ENCODE assay signal across 9 cellular contexts in genomic region chr2:37459095-37459981, GRCh38.
DNase-seq lines count a peak whose midpoint lies in the region; ATAC-seq and TF ChIP-seq lines count a peak whose summit lies in the region.
"Had no signal": no experiment of that assay in that cellular context is flagged by ENCODE, and none has a peak within 500 bp of the region (broad histone marks: within the 10 kb centered on the region; RNA-seq: fewer than 3 reads in every experiment).

No MANE protein-coding gene starts in this region.

- H2AFZ ChIP-seq in fibroblast of lung (ENCODE audit: low read length) (no peak overlapping the region), osteoblast (ENCODE audit: low read length) (no peak overlapping the region)

- ATAC-seq in GM18873 (IDR thresholded peaks at IDR 0.05; ENCODE audit: low FRiP score, unreplicated experiment): no peak

- H3K4me3 ChIP-seq in fibroblast of lung (replicated peaks in 1 of 4; ENCODE audit: control extremely low read depth in 1 of 4, insufficient read depth in 1 of 4, low read depth in 3 of 4, low read length in 4 of 4) (no peak overlapping the region), osteoblast (ENCODE audit: insufficient read depth, low read length) (no peak overlapping the region)
- H3K4me3 ChIP-seq: coronary artery had no signal

- H4K20me1 ChIP-seq in fibroblast of lung (ENCODE audit: control insufficient read depth, extremely low read depth, insufficient read depth, low read length): no peaks in the 10 kb centered on the region
- H4K20me1 ChIP-seq in osteoblast (ENCODE audit: insufficient read depth, low read length): no peaks in the 10 kb centered on the region

- no peak for TF ChIP-seq CTCF in fibroblast of lung (conservative IDR thresholded peaks at IDR 0.05 in 1 of 2, IDR thresholded peaks at IDR 0.05 in 1 of 2; ENCODE audit: low read depth in 1 of 2, low read length in 2 of 2)
- no peak for TF ChIP-seq CTCF in osteoblast (IDR thresholded peaks at IDR 0.05; ENCODE audit: extremely low read depth, low read depth, low read length)

- H3K36me3 ChIP-seq in fibroblast of lung (ENCODE audit: control insufficient read depth, insufficient read depth, low read length) (no peaks in the 10 kb centered on the region), osteoblast (ENCODE audit: insufficient read depth, low read length) (no peaks in the 10 kb centered on the region)

- DNase-seq in EH (ENCODE audit: low read depth) (peak; percentile 84), RPMI7951 (ENCODE audit: low read depth) (peak; percentile 57), fibroblast of lung (ENCODE audit: low read depth in 2 of 2) (peak; percentile 82 to 94), osteoblast (ENCODE audit: insufficient read length, low spot score, missing footprints) (no peak), DMS 273 (lab: John Stamatoyannopoulos, UW; ENCODE audit: unreplicated experiment) (no peak), SW480 (ENCODE audit: low spot score) (no peak)
- DNase-seq in activated naive CD4-positive, alpha-beta T cell treated with anti-CD3 and anti-CD28 coated beads, Interleukin-2, amount 50 U/mL, for 16 hours: no peak

- H3K4me2 ChIP-seq in fibroblast of lung (ENCODE audit: extremely low read depth, insufficient read depth, low read length) (peak overlapping the region; percentile 52), osteoblast (ENCODE audit: insufficient read depth, low read length) (peak overlapping the region; percentile 59)

- peak overlapping the region; percentile 92 for H3K27ac ChIP-seq in fibroblast of lung (ENCODE audit: insufficient read depth, low read length)
- H3K27ac ChIP-seq in osteoblast (ENCODE audit: low read depth, low read length): peak overlapping the region; percentile 99

- H3K9me3 ChIP-seq in fibroblast of lung (ENCODE audit: control insufficient read depth, insufficient read depth, low read depth, low read length) (no peaks in the 10 kb centered on the region), osteoblast (ENCODE audit: low read depth, low read length) (no peaks in the 10 kb centered on the region)

- peaks cover 23% of the 10 kb centered on the region for H3K4me1 ChIP-seq in fibroblast of lung (ENCODE audit: control insufficient read depth, extremely low read depth, insufficient read depth, low read length)
- peaks cover 65% of the 10 kb centered on the region for H3K4me1 ChIP-seq in osteoblast (ENCODE audit: insufficient read depth, low read length)

- H3K27me3 ChIP-seq in fibroblast of lung (ENCODE audit: control insufficient read depth, insufficient read depth, low read length) (no peaks in the 10 kb centered on the region), osteoblast (ENCODE audit: insufficient read depth, low read length) (no peaks in the 10 kb centered on the region)

- no peak overlapping the region for H3K9ac ChIP-seq in fibroblast of lung (ENCODE audit: insufficient read depth, low read length)

- H3K79me2 ChIP-seq in fibroblast of lung (ENCODE audit: control insufficient read depth, insufficient read depth, low read length): no peaks in the 10 kb centered on the region
- H3K79me2 ChIP-seq in osteoblast (ENCODE audit: insufficient read depth, low read length): no peaks in the 10 kb centered on the region

Comparison
In these comparisons a context has a peak if more than half of its experiments do, and no peak if none do; other contexts are left out.
1. DNase-seq: peak in EH (single experiment), RPMI7951 (single experiment) and fibroblast of lung (2 of 2); none in osteoblast (single experiment), activated naive CD4-positive, alpha-beta T cell treated with anti-CD3 and anti-CD28 coated beads, Interleukin-2, amount 50 U/mL, for 16 hours (single experiment), DMS 273 (single experiment) and SW480 (single experiment).